In the genomic region with DNA sequence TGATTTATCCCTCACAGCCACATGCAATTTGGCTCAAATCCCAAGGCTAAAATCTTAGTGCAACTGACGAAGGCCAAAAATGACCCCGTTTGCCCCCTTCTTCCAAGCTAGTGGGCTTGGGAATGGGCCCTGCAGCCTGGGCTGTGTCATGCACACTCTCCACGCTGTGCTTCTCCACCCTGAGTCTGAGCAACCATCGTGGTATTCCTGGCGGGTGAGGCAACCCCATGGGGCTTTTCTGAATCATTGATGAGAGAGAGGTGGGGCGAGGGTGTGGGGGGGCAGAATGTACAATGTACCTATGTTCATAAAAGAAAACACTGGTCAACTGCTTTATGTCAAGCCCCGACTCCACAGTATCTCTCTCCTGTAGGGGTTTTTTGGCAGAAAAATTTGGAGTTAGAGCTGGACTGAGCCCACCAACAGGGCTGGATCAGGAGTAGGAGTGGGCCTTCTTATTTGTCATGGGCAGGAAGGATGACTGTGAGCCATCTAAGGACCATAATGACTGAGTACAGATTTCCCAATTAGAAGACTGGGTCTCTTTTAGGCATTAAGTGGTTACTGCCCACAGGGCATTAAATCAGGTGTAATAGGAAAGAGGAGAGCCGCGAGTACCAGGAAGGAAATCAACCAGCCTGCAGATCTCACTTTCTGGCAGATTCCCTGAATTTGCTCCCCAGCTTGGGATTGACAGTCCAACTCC, we compare ENCODE assay signal across 1 cellular context.
TF ChIP-seq lines count a peak whose summit lies in the region.

No MANE protein-coding gene starts in this region.

TF ChIP-seq in IMR-90, 13 proteins besides CTCF, POLR2A, EP300 and RAD21 (continued from another document):
- TF ChIP-seq USF2 (IDR thresholded peaks at IDR 0.05; ENCODE audit: low read depth, low read length) (no peak), CEBPB (IDR thresholded peaks at IDR 0.05; ENCODE audit: low read depth, low read length) (peak; percentile 86), BHLHE40 (IDR thresholded peaks at IDR 0.05; ENCODE audit: low read depth, low read length) (peak; percentile 9; the same call in 1 of the 2 replicates), SMC3 (IDR thresholded peaks at IDR 0.05; ENCODE audit: low read depth, low read length) (no peak), MAZ (IDR thresholded peaks at IDR 0.05; ENCODE audit: borderline replicate concordance, low read depth, low read length) (peak; percentile 27; the same call in 1 of the 2 replicates), ELK1 (IDR thresholded peaks at IDR 0.05; ENCODE audit: borderline replicate concordance, low read depth, low read length) (no peak), MXI1 (IDR thresholded peaks at IDR 0.05; ENCODE audit: borderline replicate concordance, low read depth, low read length) (no peak), FOS (IDR thresholded peaks at IDR 0.05; ENCODE audit: low read depth, low read length) (peak; percentile 51), CHD1 (IDR thresholded peaks at IDR 0.05; ENCODE audit: low read depth, low read length) (no peak), NFE2L2 (IDR thresholded peaks at IDR 0.05; ENCODE audit: low read depth, low read length) (no peak), RCOR1 (IDR thresholded peaks at IDR 0.05; ENCODE audit: insufficient replicate concordance, low read length) (no peak)
